16 cellular contexts compared by ENCODE assay signal in genomic region chr6:32836873-32837272, GRCh38. TPM values are rescaled to one million over a fixed set of nuclear protein-coding genes. Genes with fewer than 3 reads are reported as not detected.
A peak's percentile ranks its signal among the peaks of the same experiment; 100 is the strongest.
DNase-seq lines count a peak whose midpoint lies in the region; ATAC-seq, FAIRE-seq and TF ChIP-seq lines count a peak whose summit lies in the region.
"Had no signal": no experiment of that assay in that cellular context is flagged by ENCODE, and none has a peak within 500 bp of the region (broad histone marks: within the 10 kb centered on the region; RNA-seq: fewer than 3 reads in every experiment).

No MANE protein-coding gene starts in this region.

- no peaks in the 10 kb centered on the region for H3K9me3 ChIP-seq in breast epithelium
- H3K9me3 ChIP-seq in Panc1 (ENCODE audit: control insufficient read depth, insufficient read depth, low read depth, low read length) = no peaks in the 10 kb centered on the region
- H3K9me3 ChIP-seq: gastrocnemius medialis had no signal

- no peak for DNase-seq in MCF 10A (ENCODE audit: unreplicated experiment)
- DNase-seq in breast epithelium (ENCODE audit: low spot score in 2 of 2) = no peak
- no peak for DNase-seq in Panc1 (ENCODE audit: low read depth, low spot score)
- DNase-seq in epithelial cell of esophagus (ENCODE audit: low read depth) = no peak
- no peak for DNase-seq in MV-4-11 (lab: John Stamatoyannopoulos, UW)
- no peak for DNase-seq in left cardiac atrium
- DNase-seq in head of caudate nucleus = no peak
- no peak for DNase-seq in GM19239 (ENCODE audit: insufficient read length, low spot score)
- DNase-seq: AML-193, gastrocnemius medialis, GF-D8, NCI-H1417, NCI-H69, nucleus accumbens, SHP77 had no signal

- H3K4me1 Mint-ChIP-seq in MCF 10A (ENCODE audit: insufficient read depth, unreplicated experiment) = peaks cover 20% of the 10 kb centered on the region

- FAIRE-seq in GM19239 (lab: Jason Lieb, UNC) = no peak

- H3K4me3 Mint-ChIP-seq in MCF 10A (ENCODE audit: unreplicated experiment) = peak overlapping the region; percentile 77

- TF ChIP-seq CTCF in MCF 10A (IDR thresholded peaks at IDR 0.05; ENCODE audit: unreplicated experiment) (no peak), breast epithelium (IDR thresholded peaks at IDR 0.05) (no peak), Panc1 (IDR thresholded peaks at IDR 0.05) (no peak), epithelial cell of esophagus (IDR thresholded peaks at IDR 0.05; ENCODE audit: insufficient read depth, low read depth, low read length, missing control alignments) (no peak)

- H3K4me1 ChIP-seq in breast epithelium (peaks cover 0 to 7% of the 10 kb centered on the region in 2 donors), Panc1 (ENCODE audit: control insufficient read depth, insufficient read depth, low read length) (peaks cover 7% of the 10 kb centered on the region; the same call in 1 of the 2 replicates)

- CTCF ChIA-PET in MCF 10A (lab: Yijun Ruan, JAX) (interaction anchor here (3.1 to 6.4 kb wide), 4 partner anchors 10 to 33 kb away, joined by 25 to 110 read pairs (median 86); partner anchors contain the start of genes PSMB9 and TAP1), Panc1 (lab: Charles Lee) (no interaction called here)

- H3K27ac ChIP-seq in breast epithelium (peak overlapping the region in 1 of 2 donors; percentile 92), Panc1 (ENCODE audit: low read length) (peak overlapping the region; percentile 89; the same call in 1 of the 2 replicates)

- H3K36me3 Mint-ChIP-seq in MCF 10A (ENCODE audit: insufficient read depth, unreplicated experiment) = peaks cover 14% of the 10 kb centered on the region

- H3K4me3 ChIP-seq in breast epithelium (no peak overlapping the region), Panc1 (ENCODE audit: low read depth in 2 of 2, low read length in 2 of 2) (no peak overlapping the region), epithelial cell of esophagus (ENCODE audit: low read length) (peak overlapping the region; percentile 79)

- in situ Hi-C loops in Panc1 (cut with HindIII; ENCODE audit: low pct_unique_long_range_greater_than_20kb, low sequenced_read_pairs) = no loop called here

- H3K27me3 ChIP-seq in breast epithelium (no peaks in the 10 kb centered on the region), Panc1 (ENCODE audit: control insufficient read depth, insufficient read depth, low read length) (no peaks in the 10 kb centered on the region)
- H3K27me3 ChIP-seq: gastrocnemius medialis had no signal

- intact Hi-C loops in MCF 10A (cut with micrococcal nuclease) (loop anchor here (1.0 kb wide), 1 partner anchor 11 kb away; no protein-coding TSS in a partner anchor), breast epithelium (cut with DNase I; ENCODE audit: low total_unique reads) (no loop called here), Panc1 (cut with micrococcal nuclease; ENCODE audit: unreplicated experiment) (no loop called here), left cardiac atrium (cut with DNase I) (no loop called here), head of caudate nucleus (cut with DNase I) (no loop called here)

- BruUV-seq in MCF 10A (replicated peaks; lab: Mats Ljungman, UMichigan) (no TSS peak), Panc1 (replicated peaks; lab: Mats Ljungman, UMichigan) (no TSS peak)

- peak overlapping the region; percentile 29 for H3K27ac Mint-ChIP-seq in MCF 10A (ENCODE audit: low read depth, unreplicated experiment)

- POLR2A ChIA-PET in MCF 10A (lab: Yijun Ruan, JAX) = interaction anchor here (3.7 kb wide), 1 partner anchor 19 kb away, joined by 111 read pairs; the partner anchor contains the start of genes PSMB9 and TAP1
- POLR2A ChIA-PET in Panc1 (lab: Charles Lee) = no interaction called here

- no peaks in the 10 kb centered on the region for H3K36me3 ChIP-seq in breast epithelium
- peaks cover 2% of the 10 kb centered on the region; the same call in 1 of the 2 replicates for H3K36me3 ChIP-seq in Panc1 (ENCODE audit: control insufficient read depth, insufficient read depth, low read length)
- H3K36me3 ChIP-seq: gastrocnemius medialis had no signal

- TF ChIP-seq POLR2A in breast epithelium (IDR thresholded peaks at IDR 0.05) = no peak

- H3K27me3 Mint-ChIP-seq in MCF 10A (ENCODE audit: insufficient read depth, unreplicated experiment) = no peaks in the 10 kb centered on the region

- H3K9me3 Mint-ChIP-seq in MCF 10A (ENCODE audit: unreplicated experiment) = no peaks in the 10 kb centered on the region

- ATAC-seq in Panc1 (no peak), left cardiac atrium (no peak)
- ATAC-seq: gastrocnemius medialis, left lobe of liver had no signal

RNA-seq across cellular contexts. Expression of gene TAP2, which starts 1.7 kb away (rescaled TPM):
- 43.3 and 61.2 TPM in 2 replicates for total RNA-seq in MCF 10A (2022)
- total RNA-seq in breast epithelium = 10 to 100 TPM in 1 of 3 donors, 1 to 10 TPM in 2; 7.7 to 18.0 (median 9.5) TPM
- 93.6 TPM for total RNA-seq in Panc1 (2021; ENCODE audit: unreplicated experiment)
- polyA plus RNA-seq in Panc1 (2012; ENCODE audit: insufficient read length) = 112 TPM
- total RNA-seq in left cardiac atrium = 10 to 100 TPM; 19.4 to 30.7 TPM

RNA-seq across cellular contexts. Expression of gene PSMB8, which starts 7.0 kb away (rescaled TPM):
- total RNA-seq in MCF 10A (2022) = 34.1 and 47.3 TPM in 2 replicates
- total RNA-seq in breast epithelium = 10 to 100 TPM; 36.0 to 47.3 (median 44.9) TPM
- total RNA-seq in Panc1 (2021; ENCODE audit: unreplicated experiment) = 43.8 TPM
- 37.8 TPM for polyA plus RNA-seq in Panc1 (2012; ENCODE audit: insufficient read length)
- 10 to 100 TPM; 30.2 to 33.3 TPM for total RNA-seq in left cardiac atrium

RNA-seq across cellular contexts. Expression of gene TAP1, which starts 16.6 kb away (rescaled TPM):
- 32.3 and 35.2 TPM in 2 replicates for total RNA-seq in MCF 10A (2022)
- 10 to 100 TPM; 24.2 to 40.6 (median 28.7) TPM for total RNA-seq in breast epithelium
- total RNA-seq in Panc1 (2021; ENCODE audit: unreplicated experiment) = 74.7 TPM
- polyA plus RNA-seq in Panc1 (2012; ENCODE audit: insufficient read length) = 70.5 TPM
- 10 to 100 TPM; 16.8 to 27.5 TPM for total RNA-seq in left cardiac atrium

RNA-seq across cellular contexts. Expression of gene PSMB9, which starts 17.1 kb away (rescaled TPM):
- total RNA-seq in MCF 10A (2022) (3.5 and 4.4 TPM in 2 replicates), breast epithelium (10 to 100 TPM; 16.8 to 25.9 (median 19.2) TPM), Panc1 (2021; ENCODE audit: unreplicated experiment) (41.5 TPM), left cardiac atrium (10 to 100 TPM; 18.6 to 25.9 TPM)
- polyA plus RNA-seq in Panc1 (2012; ENCODE audit: insufficient read length) = 46.9 TPM

RNA-seq across cellular contexts. Expression of gene HLA-DOB, which starts 20.1 kb away (rescaled TPM):
- total RNA-seq in MCF 10A (2022) = 0.56 and 0.79 TPM in 2 replicates
- total RNA-seq in breast epithelium = 1 to 10 TPM in 2 of 3 donors, not detected in 1; 1.5 to 2.0 TPM
- 0.39 TPM for total RNA-seq in Panc1 (2021; ENCODE audit: unreplicated experiment)
- not detected for polyA plus RNA-seq in Panc1 (2012; ENCODE audit: insufficient read length)
- under 1 TPM; 0.24 to 0.27 TPM for total RNA-seq in left cardiac atrium
- total RNA-seq: left lobe of liver had no signal
